1 cellular context compared by ENCODE assay signal in genomic region chr19:11496391-11497163, GRCh38.
A peak's percentile ranks its signal among the peaks of the same experiment; 100 is the strongest.
TF ChIP-seq lines count a peak whose summit lies in the region.

No MANE protein-coding gene starts in this region.

TF ChIP-seq in K562, 482 proteins besides CTCF, POLR2A, EP300 and RAD21 (continued from another document and continues in another):
- TF ChIP-seq RCOR1 (IDR thresholded peaks at IDR 0.05; ENCODE audit: borderline replicate concordance in 1 of 2, low read depth in 2 of 2, low read length in 2 of 2) (peak in 1 of 2 experiments; percentile 65; a peak in 2 of 4 replicates), HDAC2 (IDR thresholded peaks at IDR 0.05) (peak; percentile 63; the same call in 1 of the 2 replicates), ID3 (CRISPR knock-in tag; IDR thresholded peaks at IDR 0.05) (no peak), ID3 (tag; IDR thresholded peaks at IDR 0.05) (no peak), PHF21A (IDR thresholded peaks at IDR 0.05; ENCODE audit: borderline replicate concordance, low read depth) (no peak), ZNF586 (CRISPR knock-in tag; conservative IDR thresholded peaks at IDR 0.05) (no peak), HBP1 (CRISPR knock-in tag; IDR thresholded peaks at IDR 0.05) (no peak), HNRNPLL (IDR thresholded peaks at IDR 0.05; ENCODE audit: low read depth, low read length, poor library complexity, severe bottlenecking) (no peak), TRIM28 (IDR thresholded peaks at IDR 0.05) (no peak), CHCHD3 (CRISPR knock-in tag; IDR thresholded peaks at IDR 0.05) (no peak), SP1 (CRISPR knock-in tag; IDR thresholded peaks at IDR 0.05) (no peak), HNRNPK (IDR thresholded peaks at IDR 0.05; ENCODE audit: low read depth, low read length, poor library complexity, severe bottlenecking) (no peak), TFAM (CRISPR knock-in tag; conservative IDR thresholded peaks at IDR 0.05) (no peak), RBBP5 (IDR thresholded peaks at IDR 0.05; ENCODE audit: borderline replicate concordance, insufficient read depth, low read length, poor library complexity, severe bottlenecking) (no peak), CBX8 (IDR thresholded peaks at IDR 0.05; ENCODE audit: borderline replicate concordance, extremely low read depth, low read depth, low read length, poor library complexity, severe bottlenecking) (no peak), ZNF146 (CRISPR knock-in tag; IDR thresholded peaks at IDR 0.05; ENCODE audit: unreplicated experiment) (no peak), ADNP (tag; IDR thresholded peaks at IDR 0.05) (no peak; the same call in 1 of the 2 replicates), ZNF518B (CRISPR knock-in tag; IDR thresholded peaks at IDR 0.05) (no peak), GATAD2A (IDR thresholded peaks at IDR 0.05) (no peak), CTCFL (IDR thresholded peaks at IDR 0.05; ENCODE audit: borderline replicate concordance, insufficient read depth, low read depth, low read length, poor library complexity, severe bottlenecking) (peak; percentile 90), CSDE1 (IDR thresholded peaks at IDR 0.05) (no peak), ZNF436 (CRISPR knock-in tag; IDR thresholded peaks at IDR 0.05) (no peak), SRSF1 (IDR thresholded peaks at IDR 0.05; ENCODE audit: low read depth, low read length) (no peak), C11orf30 (IDR thresholded peaks at IDR 0.05; ENCODE audit: low read depth) (peak; percentile 66; the same call in 1 of the 2 replicates), CCNT2 (IDR thresholded peaks at IDR 0.05; ENCODE audit: borderline replicate concordance, extremely low read depth, insufficient read length, low read depth, low read length) (no peak), ZNF785 (CRISPR knock-in tag; IDR thresholded peaks at IDR 0.05) (no peak), HSF4 (CRISPR knock-in tag; IDR thresholded peaks at IDR 0.05; ENCODE audit: borderline replicate concordance) (no peak), EP400 (IDR thresholded peaks at IDR 0.05) (no peak), LEF1 (IDR thresholded peaks at IDR 0.05) (no peak), ZNF23 (CRISPR knock-in tag; IDR thresholded peaks at IDR 0.05) (no peak), HMG20B (CRISPR knock-in tag; IDR thresholded peaks at IDR 0.05) (no peak), ZNF449 (CRISPR knock-in tag; IDR thresholded peaks at IDR 0.05) (no peak), MEF2A (IDR thresholded peaks at IDR 0.05; ENCODE audit: control insufficient read depth, low read depth, low read length) (no peak), TBL1XR1 (IDR thresholded peaks at IDR 0.05; ENCODE audit: low read length in 2 of 2) (no peak), ZNF41 (CRISPR knock-in tag; conservative IDR thresholded peaks at IDR 0.05) (no peak), ILK (tag; IDR thresholded peaks at IDR 0.05; ENCODE audit: borderline replicate concordance, low read depth) (no peak), ESRRA (IDR thresholded peaks at IDR 0.05; ENCODE audit: borderline replicate concordance, low read depth) (peak; percentile 33), TAF1 (IDR thresholded peaks at IDR 0.05; ENCODE audit: control insufficient read depth, extremely low read depth, insufficient read depth, low read length, severe bottlenecking) (no peak), ZNF347 (CRISPR knock-in tag; IDR thresholded peaks at IDR 0.05; ENCODE audit: low read depth) (no peak), ZNF717 (CRISPR knock-in tag; IDR thresholded peaks at IDR 0.05) (no peak), ELF2 (CRISPR knock-in tag; IDR thresholded peaks at IDR 0.05) (no peak), BACH1 (tag; IDR thresholded peaks at IDR 0.05) (no peak), WHSC1 (IDR thresholded peaks at IDR 0.05; ENCODE audit: low read length) (no peak), RBM39 (optimal IDR thresholded peaks at IDR 0.05; ENCODE audit: low read depth, low read length) (no peak), TSC22D4 (tag; IDR thresholded peaks at IDR 0.05) (no peak), PYGO2 (tag; IDR thresholded peaks at IDR 0.05) (no peak), ATF1 (CRISPR knock-in tag; IDR thresholded peaks at IDR 0.05) (no peak), ATF1 (tag; IDR thresholded peaks at IDR 0.05) (no peak)
- TF ChIP-seq, protein P1, sequence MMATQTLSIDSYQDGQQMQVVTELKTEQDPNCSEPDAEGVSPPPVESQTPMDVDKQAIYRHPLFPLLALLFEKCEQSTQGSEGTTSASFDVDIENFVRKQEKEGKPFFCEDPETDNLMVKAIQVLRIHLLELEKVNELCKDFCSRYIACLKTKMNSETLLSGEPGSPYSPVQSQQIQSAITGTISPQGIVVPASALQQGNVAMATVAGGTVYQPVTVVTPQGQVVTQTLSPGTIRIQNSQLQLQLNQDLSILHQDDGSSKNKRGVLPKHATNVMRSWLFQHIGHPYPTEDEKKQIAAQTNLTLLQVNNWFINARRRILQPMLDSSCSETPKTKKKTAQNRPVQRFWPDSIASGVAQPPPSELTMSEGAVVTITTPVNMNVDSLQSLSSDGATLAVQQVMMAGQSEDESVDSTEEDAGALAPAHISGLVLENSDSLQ (IDR thresholded peaks at IDR 0.05), result no peak
- TF ChIP-seq, protein P2, sequence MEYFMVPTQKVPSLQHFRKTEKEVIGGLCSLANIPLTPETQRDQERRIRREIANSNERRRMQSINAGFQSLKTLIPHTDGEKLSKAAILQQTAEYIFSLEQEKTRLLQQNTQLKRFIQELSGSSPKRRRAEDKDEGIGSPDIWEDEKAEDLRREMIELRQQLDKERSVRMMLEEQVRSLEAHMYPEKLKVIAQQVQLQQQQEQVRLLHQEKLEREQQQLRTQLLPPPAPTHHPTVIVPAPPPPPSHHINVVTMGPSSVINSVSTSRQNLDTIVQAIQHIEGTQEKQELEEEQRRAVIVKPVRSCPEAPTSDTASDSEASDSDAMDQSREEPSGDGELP (CRISPR knock-in tag; IDR thresholded peaks at IDR 0.05; ENCODE audit: borderline replicate concordance), result peak; percentile 58; the same call in 1 of the 2 replicates
- TF ChIP-seq, protein P3, sequence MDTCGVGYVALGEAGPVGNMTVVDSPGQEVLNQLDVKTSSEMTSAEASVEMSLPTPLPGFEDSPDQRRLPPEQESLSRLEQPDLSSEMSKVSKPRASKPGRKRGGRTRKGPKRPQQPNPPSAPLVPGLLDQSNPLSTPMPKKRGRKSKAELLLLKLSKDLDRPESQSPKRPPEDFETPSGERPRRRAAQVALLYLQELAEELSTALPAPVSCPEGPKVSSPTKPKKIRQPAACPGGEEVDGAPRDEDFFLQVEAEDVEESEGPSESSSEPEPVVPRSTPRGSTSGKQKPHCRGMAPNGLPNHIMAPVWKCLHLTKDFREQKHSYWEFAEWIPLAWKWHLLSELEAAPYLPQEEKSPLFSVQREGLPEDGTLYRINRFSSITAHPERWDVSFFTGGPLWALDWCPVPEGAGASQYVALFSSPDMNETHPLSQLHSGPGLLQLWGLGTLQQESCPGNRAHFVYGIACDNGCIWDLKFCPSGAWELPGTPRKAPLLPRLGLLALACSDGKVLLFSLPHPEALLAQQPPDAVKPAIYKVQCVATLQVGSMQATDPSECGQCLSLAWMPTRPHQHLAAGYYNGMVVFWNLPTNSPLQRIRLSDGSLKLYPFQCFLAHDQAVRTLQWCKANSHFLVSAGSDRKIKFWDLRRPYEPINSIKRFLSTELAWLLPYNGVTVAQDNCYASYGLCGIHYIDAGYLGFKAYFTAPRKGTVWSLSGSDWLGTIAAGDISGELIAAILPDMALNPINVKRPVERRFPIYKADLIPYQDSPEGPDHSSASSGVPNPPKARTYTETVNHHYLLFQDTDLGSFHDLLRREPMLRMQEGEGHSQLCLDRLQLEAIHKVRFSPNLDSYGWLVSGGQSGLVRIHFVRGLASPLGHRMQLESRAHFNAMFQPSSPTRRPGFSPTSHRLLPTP (IDR thresholded peaks at IDR 0.05; ENCODE audit: borderline replicate concordance, extremely low read depth, insufficient read length), result no peak
- TF ChIP-seq, protein P4, sequence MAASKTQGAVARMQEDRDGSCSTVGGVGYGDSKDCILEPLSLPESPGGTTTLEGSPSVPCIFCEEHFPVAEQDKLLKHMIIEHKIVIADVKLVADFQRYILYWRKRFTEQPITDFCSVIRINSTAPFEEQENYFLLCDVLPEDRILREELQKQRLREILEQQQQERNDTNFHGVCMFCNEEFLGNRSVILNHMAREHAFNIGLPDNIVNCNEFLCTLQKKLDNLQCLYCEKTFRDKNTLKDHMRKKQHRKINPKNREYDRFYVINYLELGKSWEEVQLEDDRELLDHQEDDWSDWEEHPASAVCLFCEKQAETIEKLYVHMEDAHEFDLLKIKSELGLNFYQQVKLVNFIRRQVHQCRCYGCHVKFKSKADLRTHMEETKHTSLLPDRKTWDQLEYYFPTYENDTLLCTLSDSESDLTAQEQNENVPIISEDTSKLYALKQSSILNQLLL (CRISPR knock-in tag; IDR thresholded peaks at IDR 0.05; ENCODE audit: borderline replicate concordance), result no peak
- TF ChIP-seq, protein P5, sequence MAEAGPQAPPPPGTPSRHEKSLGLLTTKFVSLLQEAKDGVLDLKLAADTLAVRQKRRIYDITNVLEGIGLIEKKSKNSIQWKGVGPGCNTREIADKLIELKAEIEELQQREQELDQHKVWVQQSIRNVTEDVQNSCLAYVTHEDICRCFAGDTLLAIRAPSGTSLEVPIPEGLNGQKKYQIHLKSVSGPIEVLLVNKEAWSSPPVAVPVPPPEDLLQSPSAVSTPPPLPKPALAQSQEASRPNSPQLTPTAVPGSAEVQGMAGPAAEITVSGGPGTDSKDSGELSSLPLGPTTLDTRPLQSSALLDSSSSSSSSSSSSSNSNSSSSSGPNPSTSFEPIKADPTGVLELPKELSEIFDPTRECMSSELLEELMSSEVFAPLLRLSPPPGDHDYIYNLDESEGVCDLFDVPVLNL (CRISPR knock-in tag; IDR thresholded peaks at IDR 0.05; ENCODE audit: low read depth), result no peak
- TF ChIP-seq, protein P6, sequence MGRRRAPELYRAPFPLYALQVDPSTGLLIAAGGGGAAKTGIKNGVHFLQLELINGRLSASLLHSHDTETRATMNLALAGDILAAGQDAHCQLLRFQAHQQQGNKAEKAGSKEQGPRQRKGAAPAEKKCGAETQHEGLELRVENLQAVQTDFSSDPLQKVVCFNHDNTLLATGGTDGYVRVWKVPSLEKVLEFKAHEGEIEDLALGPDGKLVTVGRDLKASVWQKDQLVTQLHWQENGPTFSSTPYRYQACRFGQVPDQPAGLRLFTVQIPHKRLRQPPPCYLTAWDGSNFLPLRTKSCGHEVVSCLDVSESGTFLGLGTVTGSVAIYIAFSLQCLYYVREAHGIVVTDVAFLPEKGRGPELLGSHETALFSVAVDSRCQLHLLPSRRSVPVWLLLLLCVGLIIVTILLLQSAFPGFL (CRISPR knock-in tag; IDR thresholded peaks at IDR 0.05), result no peak
